Comparison of ENCODE assay signal across 14 cellular contexts in the genomic region with DNA sequence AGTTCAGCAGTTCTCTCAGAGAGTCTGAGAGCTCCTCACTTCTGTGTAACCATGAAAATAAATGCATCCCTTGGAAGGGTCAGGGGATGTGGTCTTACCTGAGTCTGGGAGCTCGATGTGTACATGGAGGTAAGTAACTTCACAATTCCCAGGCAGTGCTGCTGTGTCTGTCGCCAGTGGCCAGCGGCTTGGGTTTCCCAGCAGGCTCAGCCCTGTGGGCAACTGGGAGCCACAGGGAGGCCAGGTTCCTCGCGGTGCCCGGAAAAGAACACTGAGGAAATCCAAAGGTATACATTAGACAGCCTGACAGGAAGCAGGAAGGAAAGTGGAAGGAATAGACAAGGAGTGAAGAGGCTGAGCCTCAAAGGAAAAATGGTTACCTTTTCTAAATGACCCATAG.
A peak's percentile ranks its signal among the peaks of the same experiment; 100 is the strongest.
DNase-seq lines count a peak whose midpoint lies in the region; ATAC-seq and TF ChIP-seq lines count a peak whose summit lies in the region.
"Had no signal": no experiment of that assay in that cellular context is flagged by ENCODE, and none has a peak within 500 bp of the region (broad histone marks: within the 10 kb centered on the region; RNA-seq: fewer than 3 reads in every experiment).

No MANE protein-coding gene starts in this region.

- ATAC-seq in WTC11, result no peak
- ATAC-seq in HG02970 (IDR thresholded peaks at IDR 0.05; ENCODE audit: low FRiP score, unreplicated experiment), result no peak
- ATAC-seq: left cardiac atrium had no signal

- DNase-seq in activated naive CD4-positive, alpha-beta T cell treated with anti-CD3 and anti-CD28 coated beads, Interleukin-2, amount 10 ng/mL, durations not matched to agents 7 days and 5 days, result no peak
- DNase-seq in activated naive CD4-positive, alpha-beta T cell treated with Interleukin-2 at 50 U/mL for 16 hours, result no peak
- DNase-seq in WTC11 (ENCODE audit: low spot score) (no peak), endothelial cell (ENCODE audit: low spot score) (no peak), head of caudate nucleus (no peak)
- DNase-seq in stimulated activated CD4-positive, alpha-beta T cell treated with anti-CD3 and anti-CD28 coated beads, Interleukin-1b, Interleukin-23, amount 100 ng/mL, for 48 hours, result no peak
- DNase-seq: Caco-2, GOT3, left cardiac atrium, NCI-H1417, NCI-H82, ovary had no signal

- H3K36me3 ChIP-seq in thymus (ENCODE audit: control insufficient read depth, insufficient read depth), result peaks cover 4% of the 10 kb centered on the region
- H3K36me3 ChIP-seq: ovary had no signal

- 98% methylated on average over 6 of the region's 6 CpGs for WGBS in thymus

- no peaks in the 10 kb centered on the region for H3K9me3 ChIP-seq in thymus (ENCODE audit: control insufficient read depth)
- H3K9me3 ChIP-seq: Caco-2, ovary had no signal

- H3K27me3 ChIP-seq in thymus (ENCODE audit: control insufficient read depth, insufficient read depth), result no peaks in the 10 kb centered on the region
- H3K27me3 ChIP-seq: ovary had no signal

- CTCF ChIA-PET in activated naive CD4-positive, alpha-beta T cell treated with anti-CD3 and anti-CD28 coated beads, Interleukin-2, amount 10 ng/mL, durations not matched to agents 7 days and 5 days (lab: Charles Lee), result no interaction called here
- CTCF ChIA-PET in WTC11 (lab: Charles Lee), result interaction anchor here (1.3 kb wide), 1 partner anchor 35 kb away, joined by 3 read pairs; no protein-coding TSS in a partner anchor

- no peak overlapping the region for H3K4me3 ChIP-seq in thymus (ENCODE audit: low read length)
- H3K4me3 ChIP-seq: ovary had no signal

- H3K4me3 Mint-ChIP-seq in activated naive CD4-positive, alpha-beta T cell treated with anti-CD3 and anti-CD28 coated beads, Interleukin-2, amount 10 ng/mL, durations not matched to agents 7 days and 5 days, result no peak overlapping the region
- H3K4me3 Mint-ChIP-seq in WTC11 (no peak overlapping the region), endothelial cell (ENCODE audit: unreplicated experiment) (no peak overlapping the region)

- H3K27ac Mint-ChIP-seq in activated naive CD4-positive, alpha-beta T cell treated with anti-CD3 and anti-CD28 coated beads, Interleukin-2, amount 10 ng/mL, durations not matched to agents 7 days and 5 days, result peak overlapping the region; percentile 98
- 0 out of 2 replicates have a peak overlapping the region, but pooled peaks have one; percentile 66 for H3K27ac Mint-ChIP-seq in WTC11
- H3K27ac Mint-ChIP-seq in endothelial cell (ENCODE audit: unreplicated experiment), result peak overlapping the region; percentile 87

- H3K9me3 Mint-ChIP-seq in activated naive CD4-positive, alpha-beta T cell treated with anti-CD3 and anti-CD28 coated beads, Interleukin-2, amount 10 ng/mL, durations not matched to agents 7 days and 5 days, result peaks cover 3% of the 10 kb centered on the region
- H3K9me3 Mint-ChIP-seq in WTC11 (no peaks in the 10 kb centered on the region), endothelial cell (ENCODE audit: unreplicated experiment) (no peaks in the 10 kb centered on the region)

- H3K36me3 Mint-ChIP-seq in activated naive CD4-positive, alpha-beta T cell treated with anti-CD3 and anti-CD28 coated beads, Interleukin-2, amount 10 ng/mL, durations not matched to agents 7 days and 5 days, result peaks cover 53% of the 10 kb centered on the region
- H3K36me3 Mint-ChIP-seq in WTC11 (no peaks in the 10 kb centered on the region), endothelial cell (ENCODE audit: low read depth, unreplicated experiment) (peaks cover 6% of the 10 kb centered on the region)

- peaks cover 14% of the 10 kb centered on the region for H3K4me1 ChIP-seq in thymus (ENCODE audit: control insufficient read depth, insufficient read depth, low read length)
- H3K4me1 ChIP-seq: Caco-2 had no signal

- TF ChIP-seq CTCF in WTC11 (IDR thresholded peaks at IDR 0.05), result no peak
- no peak for TF ChIP-seq CTCF in endothelial cell (IDR thresholded peaks at IDR 0.05; ENCODE audit: unreplicated experiment)

- H3K27ac ChIP-seq in thymus (ENCODE audit: low read depth), result peak overlapping the region; percentile 5
- H3K27ac ChIP-seq: ovary had no signal

- H3K4me1 Mint-ChIP-seq in activated naive CD4-positive, alpha-beta T cell treated with anti-CD3 and anti-CD28 coated beads, Interleukin-2, amount 10 ng/mL, durations not matched to agents 7 days and 5 days, result peaks cover 83% of the 10 kb centered on the region
- H3K4me1 Mint-ChIP-seq in WTC11 (no peaks in the 10 kb centered on the region), endothelial cell (ENCODE audit: unreplicated experiment) (peaks cover 22% of the 10 kb centered on the region)

- POLR2A ChIA-PET in WTC11 (lab: Charles Lee), result no interaction called here

- intact Hi-C loops in head of caudate nucleus (cut with DNase I), result no loop called here

- no peaks in the 10 kb centered on the region for H3K27me3 Mint-ChIP-seq in activated naive CD4-positive, alpha-beta T cell treated with anti-CD3 and anti-CD28 coated beads, Interleukin-2, amount 10 ng/mL, durations not matched to agents 7 days and 5 days
- H3K27me3 Mint-ChIP-seq in WTC11 (ENCODE audit: low read depth) (no peaks in the 10 kb centered on the region), endothelial cell (ENCODE audit: unreplicated experiment) (no peaks in the 10 kb centered on the region)

TF ChIP-seq in WTC11, 78 proteins besides CTCF, POLR2A, EP300 and RAD21:
- no peak for TF ChIP-seq RELA (CRISPR knock-in tag; IDR thresholded peaks at IDR 0.05; ENCODE audit: borderline replicate concordance)
- no peak for TF ChIP-seq ZNF671 (CRISPR knock-in tag; IDR thresholded peaks at IDR 0.05)
- TF ChIP-seq, protein P1, sequence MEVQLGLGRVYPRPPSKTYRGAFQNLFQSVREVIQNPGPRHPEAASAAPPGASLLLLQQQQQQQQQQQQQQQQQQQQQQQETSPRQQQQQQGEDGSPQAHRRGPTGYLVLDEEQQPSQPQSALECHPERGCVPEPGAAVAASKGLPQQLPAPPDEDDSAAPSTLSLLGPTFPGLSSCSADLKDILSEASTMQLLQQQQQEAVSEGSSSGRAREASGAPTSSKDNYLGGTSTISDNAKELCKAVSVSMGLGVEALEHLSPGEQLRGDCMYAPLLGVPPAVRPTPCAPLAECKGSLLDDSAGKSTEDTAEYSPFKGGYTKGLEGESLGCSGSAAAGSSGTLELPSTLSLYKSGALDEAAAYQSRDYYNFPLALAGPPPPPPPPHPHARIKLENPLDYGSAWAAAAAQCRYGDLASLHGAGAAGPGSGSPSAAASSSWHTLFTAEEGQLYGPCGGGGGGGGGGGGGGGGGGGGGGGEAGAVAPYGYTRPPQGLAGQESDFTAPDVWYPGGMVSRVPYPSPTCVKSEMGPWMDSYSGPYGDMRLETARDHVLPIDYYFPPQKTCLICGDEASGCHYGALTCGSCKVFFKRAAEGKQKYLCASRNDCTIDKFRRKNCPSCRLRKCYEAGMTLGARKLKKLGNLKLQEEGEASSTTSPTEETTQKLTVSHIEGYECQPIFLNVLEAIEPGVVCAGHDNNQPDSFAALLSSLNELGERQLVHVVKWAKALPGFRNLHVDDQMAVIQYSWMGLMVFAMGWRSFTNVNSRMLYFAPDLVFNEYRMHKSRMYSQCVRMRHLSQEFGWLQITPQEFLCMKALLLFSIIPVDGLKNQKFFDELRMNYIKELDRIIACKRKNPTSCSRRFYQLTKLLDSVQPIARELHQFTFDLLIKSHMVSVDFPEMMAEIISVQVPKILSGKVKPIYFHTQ (CRISPR knock-in tag; IDR thresholded peaks at IDR 0.05), result no peak
- TF ChIP-seq, protein P2, sequence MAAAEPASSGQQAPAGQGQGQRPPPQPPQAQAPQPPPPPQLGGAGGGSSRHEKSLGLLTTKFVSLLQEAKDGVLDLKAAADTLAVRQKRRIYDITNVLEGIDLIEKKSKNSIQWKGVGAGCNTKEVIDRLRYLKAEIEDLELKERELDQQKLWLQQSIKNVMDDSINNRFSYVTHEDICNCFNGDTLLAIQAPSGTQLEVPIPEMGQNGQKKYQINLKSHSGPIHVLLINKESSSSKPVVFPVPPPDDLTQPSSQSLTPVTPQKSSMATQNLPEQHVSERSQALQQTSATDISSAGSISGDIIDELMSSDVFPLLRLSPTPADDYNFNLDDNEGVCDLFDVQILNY (CRISPR knock-in tag; IDR thresholded peaks at IDR 0.05), result no peak
- TF ChIP-seq, protein P3, sequence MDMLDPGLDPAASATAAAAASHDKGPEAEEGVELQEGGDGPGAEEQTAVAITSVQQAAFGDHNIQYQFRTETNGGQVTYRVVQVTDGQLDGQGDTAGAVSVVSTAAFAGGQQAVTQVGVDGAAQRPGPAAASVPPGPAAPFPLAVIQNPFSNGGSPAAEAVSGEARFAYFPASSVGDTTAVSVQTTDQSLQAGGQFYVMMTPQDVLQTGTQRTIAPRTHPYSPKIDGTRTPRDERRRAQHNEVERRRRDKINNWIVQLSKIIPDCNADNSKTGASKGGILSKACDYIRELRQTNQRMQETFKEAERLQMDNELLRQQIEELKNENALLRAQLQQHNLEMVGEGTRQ (CRISPR knock-in tag; IDR thresholded peaks at IDR 0.05), result no peak
- TF ChIP-seq ZBTB21 (CRISPR knock-in tag; IDR thresholded peaks at IDR 0.05; ENCODE audit: borderline replicate concordance), result no peak
TF ChIP-seq in WTC11: peak in this region for 0.
